Comparison of ENCODE assay signal across 9 cellular contexts in genomic region chr20:47351643-47352331, GRCh38. TPM values are rescaled to one million over a fixed set of nuclear protein-coding genes. Genes with fewer than 3 reads are reported as not detected.
DNase-seq lines count a peak whose midpoint lies in the region; ATAC-seq, FAIRE-seq and TF ChIP-seq lines count a peak whose summit lies in the region.
"Had no signal": no experiment of that assay in that cellular context is flagged by ENCODE, and none has a peak within 500 bp of the region (broad histone marks: within the 10 kb centered on the region; RNA-seq: fewer than 3 reads in every experiment).

No MANE protein-coding gene starts in this region.

- CTCF ChIA-PET in A549 (lab: Yijun Ruan, JAX): interaction anchor here (0.6 to 14.5 kb wide), 6 partner anchors 20 to 122 kb away, joined by 3 to 137 read pairs (median 4); no protein-coding TSS in a partner anchor

- no peak overlapping the region for H3K4me3 Mint-ChIP-seq in activated T-helper 1 cell treated with anti-CD3 and anti-CD28 coated beads, Interleukin-12 subunit alpha, Interleukin-12 subunit beta, Interleukin-2, Interleukin-4 antibody, amounts not matched to agents 30 ng/mL and 10 ng/mL and 1 ng/mL, durations not matched to agents 14 hours and 24 hours and 36 hours

- no peak for FAIRE-seq in A549 (lab: Jason Lieb, UNC)
- FAIRE-seq: colon had no signal

- no peaks in the 10 kb centered on the region for H3K27me3 ChIP-seq in tibial nerve

- no peaks in the 10 kb centered on the region for H3K9me3 Mint-ChIP-seq in activated T-helper 1 cell treated with anti-CD3 and anti-CD28 coated beads, Interleukin-12 subunit alpha, Interleukin-12 subunit beta, Interleukin-2, Interleukin-4 antibody, amounts not matched to agents 30 ng/mL and 10 ng/mL and 1 ng/mL, durations not matched to agents 14 hours and 24 hours and 36 hours

- no peak for DNase-seq in A549 (ENCODE audit: low read depth in 1 of 2, low spot score in 1 of 2)
- peak; percentile 42 for DNase-seq in HT-29 (ENCODE audit: low spot score)
- no peak for DNase-seq in activated T-helper 1 cell treated with anti-CD3 and anti-CD28 coated beads, Interleukin-12 subunit alpha, Interleukin-12 subunit beta, Interleukin-2, Interleukin-4 antibody, amounts not matched to agents 30 ng/mL and 10 ng/mL and 1 ng/mL, durations not matched to agents 14 hours and 24 hours and 36 hours (ENCODE audit: low spot score)
- DNase-seq in inferior parietal cortex (ENCODE audit: extremely low spot score): peak; percentile 83
- DNase-seq in tibial nerve (ENCODE audit: low spot score in 2 of 2): no peak

- intact Hi-C loops in activated T-helper 1 cell treated with anti-CD3 and anti-CD28 coated beads, Interleukin-12 subunit alpha, Interleukin-12 subunit beta, Interleukin-2, Interleukin-4 antibody, amounts not matched to agents 30 ng/mL and 10 ng/mL and 1 ng/mL, durations not matched to agents 14 hours and 24 hours and 36 hours (cut with micrococcal nuclease): loop anchor here (1.0 kb wide), 1 partner anchor 29 kb away; no protein-coding TSS in a partner anchor

- TF ChIP-seq CTCF in A549 (IDR thresholded peaks at IDR 0.05): no peak
- no peak for TF ChIP-seq CTCF in tibial nerve (IDR thresholded peaks at IDR 0.05)

- H3K4me3 ChIP-seq in A549: no peak overlapping the region; the same call in 2 of the 3 replicates
- peak overlapping the region; percentile 2 to 35 (median 21) for H3K4me3 ChIP-seq in tibial nerve

- H3K36me3 Mint-ChIP-seq in activated T-helper 1 cell treated with anti-CD3 and anti-CD28 coated beads, Interleukin-12 subunit alpha, Interleukin-12 subunit beta, Interleukin-2, Interleukin-4 antibody, amounts not matched to agents 30 ng/mL and 10 ng/mL and 1 ng/mL, durations not matched to agents 14 hours and 24 hours and 36 hours (ENCODE audit: low read depth): peaks cover 30% of the 10 kb centered on the region

- peaks cover 95% of the 10 kb centered on the region for H3K4me1 ChIP-seq in A549
- peaks cover 10 to 100% (median 85%) of the 10 kb centered on the region in 4 donors for H3K4me1 ChIP-seq in tibial nerve

- 14% methylated on average over 10 of the region's 10 CpGs for WGBS in A549 (ENCODE audit: missing lambda C conversion rate)
- 20 to 25% methylated on average over 10 of the region's 10 CpGs for WGBS in tibial nerve, 2 donors

- H3K36me3 ChIP-seq in tibial nerve: no peaks in the 10 kb centered on the region

- ATAC-seq in A549 (peak in 1 of 2 experiments; percentile 2; a peak in 2 of 6 replicates), HG03159 (IDR thresholded peaks at IDR 0.05; ENCODE audit: unreplicated experiment) (no peak), GM18505 (IDR thresholded peaks at IDR 0.05; ENCODE audit: unreplicated experiment) (no peak), GM18520 (IDR thresholded peaks at IDR 0.05; ENCODE audit: unreplicated experiment) (no peak)

- H3K27ac Mint-ChIP-seq in activated T-helper 1 cell treated with anti-CD3 and anti-CD28 coated beads, Interleukin-12 subunit alpha, Interleukin-12 subunit beta, Interleukin-2, Interleukin-4 antibody, amounts not matched to agents 30 ng/mL and 10 ng/mL and 1 ng/mL, durations not matched to agents 14 hours and 24 hours and 36 hours: peak overlapping the region; percentile 37

- peak overlapping the region; percentile 100 for H3K27ac ChIP-seq in A549
- peak overlapping the region; percentile 92 to 100 (median 98) for H3K27ac ChIP-seq in tibial nerve

- TF ChIP-seq EP300 in A549 (IDR thresholded peaks at IDR 0.05) (no peak), tibial nerve (IDR thresholded peaks at IDR 0.05) (no peak)

- H3K9me3 ChIP-seq in A549 (no peaks in the 10 kb centered on the region), tibial nerve (no peaks in the 10 kb centered on the region)

- TF ChIP-seq POLR2A in A549 (IDR thresholded peaks at IDR 0.05; ENCODE audit: low read length) (no peak), tibial nerve (IDR thresholded peaks at IDR 0.05) (no peak), GM18505 (IDR thresholded peaks at IDR 0.05; ENCODE audit: borderline replicate concordance, extremely low read depth, insufficient read depth, insufficient read length) (no peak)

- POLR2A ChIA-PET in A549 (lab: Yijun Ruan, JAX): interaction anchor here (0.5 to 1.5 kb wide), 6 partner anchors 9 to 1867 kb away, joined by 3 to 7 read pairs (median 4); partner anchors contain the start of genes DDX27 and NCOA3

- TF ChIP-seq RAD21 in A549 (conservative IDR thresholded peaks at IDR 0.05 in 1 of 2, IDR thresholded peaks at IDR 0.05 in 1 of 2): no peak

- H3K27me3 Mint-ChIP-seq in activated T-helper 1 cell treated with anti-CD3 and anti-CD28 coated beads, Interleukin-12 subunit alpha, Interleukin-12 subunit beta, Interleukin-2, Interleukin-4 antibody, amounts not matched to agents 30 ng/mL and 10 ng/mL and 1 ng/mL, durations not matched to agents 14 hours and 24 hours and 36 hours (ENCODE audit: insufficient read depth): no peaks in the 10 kb centered on the region

- peak overlapping the region; percentile 68 for H3K4me2 ChIP-seq in A549

- no peaks in the 10 kb centered on the region for H3K4me1 Mint-ChIP-seq in activated T-helper 1 cell treated with anti-CD3 and anti-CD28 coated beads, Interleukin-12 subunit alpha, Interleukin-12 subunit beta, Interleukin-2, Interleukin-4 antibody, amounts not matched to agents 30 ng/mL and 10 ng/mL and 1 ng/mL, durations not matched to agents 14 hours and 24 hours and 36 hours (ENCODE audit: low read depth)

TF ChIP-seq in A549, 52 proteins besides CTCF, POLR2A, EP300 and RAD21 (continues in another document):
- TF ChIP-seq CBX2 (IDR thresholded peaks at IDR 0.05; ENCODE audit: borderline replicate concordance, low read depth) (no peak), KDM1A (IDR thresholded peaks at IDR 0.05; ENCODE audit: low read depth) (no peak), PHF8 (IDR thresholded peaks at IDR 0.05; ENCODE audit: borderline replicate concordance, low read depth) (no peak), MAX (IDR thresholded peaks at IDR 0.05) (no peak; the same call in 1 of the 2 replicates), CEBPB (IDR thresholded peaks at IDR 0.05) (no peak), JUN (IDR thresholded peaks at IDR 0.05) (0 out of 5 replicates have a peak, but pooled peaks have one; percentile 13 to 24), FOSL2 (IDR thresholded peaks at IDR 0.05) (no peak), FOSL2 (CRISPR knock-in tag; IDR thresholded peaks at IDR 0.05) (no peak), TFCP2L1 (CRISPR knock-in tag; IDR thresholded peaks at IDR 0.05) (no peak), RCOR1 (IDR thresholded peaks at IDR 0.05; ENCODE audit: low read depth, low read length) (no peak), ESRRA (IDR thresholded peaks at IDR 0.05; ENCODE audit: borderline replicate concordance, low read length) (no peak), KDM5A (IDR thresholded peaks at IDR 0.05) (no peak), FOXS1 (CRISPR knock-in tag; IDR thresholded peaks at IDR 0.05) (no peak), NFE2L2 (conservative IDR thresholded peaks at IDR 0.05; ENCODE audit: low read length) (no peak), EHMT2 (IDR thresholded peaks at IDR 0.05; ENCODE audit: low read depth) (no peak), REST (IDR thresholded peaks at IDR 0.05) (no peak), POLR2AphosphoS2 (conservative IDR thresholded peaks at IDR 0.05; ENCODE audit: low read length) (no peak), HOXB13 (CRISPR knock-in tag; IDR thresholded peaks at IDR 0.05; ENCODE audit: low read depth) (no peak; the same call in 1 of the 2 replicates), ZC3H11A (IDR thresholded peaks at IDR 0.05) (no peak), RARB (CRISPR knock-in tag; IDR thresholded peaks at IDR 0.05) (no peak), HOXB5 (CRISPR knock-in tag; IDR thresholded peaks at IDR 0.05) (no peak), SMC3 (IDR thresholded peaks at IDR 0.05) (0 out of 3 replicates have a peak, but pooled peaks have one; percentile 4)

RNA-seq across cellular contexts. Expression of gene ZMYND8, which starts 4.7 kb away (rescaled TPM):
- 23.6 and 24.9 TPM in 2 replicates for polyA plus RNA-seq in A549 (2011; rRNA removed)
- polyA plus RNA-seq in A549 (2012; cell fraction: cytosol; rRNA removed): 10.9 TPM in 2 replicates
- 19.5 and 21.4 TPM in 2 replicates for polyA plus RNA-seq in A549 (2012; cell fraction: nucleus; rRNA removed)
- polyA plus RNA-seq in A549 (2017; fragmentation: RNase III; extraction: RNeasy Plus Mini Kit Qiagen cat#74134 plus additional on column Dnase treatment): 10.2 to 11.2 TPM (median 10.4 TPM) in 3 replicates
- polyA minus RNA-seq in A549 (2011; rRNA and poly(A)+ RNA removed): 22.2 and 24.4 TPM in 2 replicates
- 30.9 and 35.6 TPM in 2 replicates for total RNA-seq in HT-29 (2014; rRNA removed; shearing (Covaris generic))
- 42.6 and 43.3 TPM in 2 replicates for total RNA-seq in activated T-helper 1 cell treated with anti-CD3 and anti-CD28 coated beads, Interleukin-12 subunit alpha, Interleukin-12 subunit beta, Interleukin-2, Interleukin-4 antibody, amounts not matched to agents 30 ng/mL and 10 ng/mL and 1 ng/mL, durations not matched to agents 14 hours and 24 hours and 36 hours
- total RNA-seq in tibial nerve: 10 to 100 TPM; 45.3 to 69.9 (median 49.8) TPM

Comparison
In these comparisons a context has a peak if more than half of its experiments do, and no peak if none do; other contexts are left out.
1. DNase-seq: peak in HT-29 (single experiment) and inferior parietal cortex (single experiment); none in A549 (0 of 2), activated T-helper 1 cell treated with anti-CD3 and anti-CD28 coated beads, Interleukin-12 subunit alpha, Interleukin-12 subunit beta, Interleukin-2, Interleukin-4 antibody, amounts not matched to agents 30 ng/mL and 10 ng/mL and 1 ng/mL, durations not matched to agents 14 hours and 24 hours and 36 hours (single experiment) and tibial nerve (0 of 2).